19 cellular contexts compared by ENCODE assay signal in genomic region chr7:1977059-1977875, GRCh38.
DNase-seq lines count a peak whose midpoint lies in the region; ATAC-seq and TF ChIP-seq lines count a peak whose summit lies in the region.
"Had no signal": no experiment of that assay in that cellular context is flagged by ENCODE, and none has a peak within 500 bp of the region (broad histone marks: within the 10 kb centered on the region; RNA-seq: fewer than 3 reads in every experiment).

No MANE protein-coding gene starts in this region.

- ATAC-seq in Right ventricle myocardium inferior (no peak), left lung (no peak), HG02981 (IDR thresholded peaks at IDR 0.05; ENCODE audit: unreplicated experiment) (no peak)
- ATAC-seq: PC-3 had no signal

- H3K4me3 ChIP-seq in left ventricle myocardium inferior, result no peak overlapping the region
- no peak overlapping the region for H3K4me3 ChIP-seq in BE2C (ENCODE audit: low read depth, low read length)
- H3K4me3 ChIP-seq in left lung, result no peak overlapping the region
- H3K4me3 ChIP-seq: BLaER1 treated with 17β-estradiol and CSF1 and Interleukin-3, amounts not matched to agents 10 nM and 100 nM had no signal

- H3K9me3 ChIP-seq in left ventricle myocardium inferior (replicated peaks), result no peaks in the 10 kb centered on the region
- no peaks in the 10 kb centered on the region; the same call in 1 of the 2 replicates for H3K9me3 ChIP-seq in BE2C
- H3K9me3 ChIP-seq in left lung, result no peaks in the 10 kb centered on the region

- no peak overlapping the region for H3K27ac ChIP-seq in left ventricle myocardium inferior (replicated peaks)
- no peak overlapping the region for H3K27ac ChIP-seq in left lung
- H3K27ac ChIP-seq: BLaER1 treated with 17β-estradiol and CSF1 and Interleukin-3, amounts not matched to agents 10 nM and 100 nM had no signal

- H3K27me3 ChIP-seq in left ventricle myocardium inferior (ENCODE audit: low read depth) (no peaks in the 10 kb centered on the region), BE2C (no peaks in the 10 kb centered on the region), left lung (no peaks in the 10 kb centered on the region)

- TF ChIP-seq CTCF in left ventricle myocardium inferior (IDR thresholded peaks at IDR 0.05; ENCODE audit: borderline replicate concordance) (no peak), BE2C (IDR thresholded peaks at IDR 0.05; ENCODE audit: low read depth, low read length) (no peak), left lung (IDR thresholded peaks at IDR 0.05) (no peak)

- intact Hi-C loops in Right ventricle myocardium inferior (cut with DNase I), result no loop called here
- intact Hi-C loops in left ventricle myocardium inferior (cut with micrococcal nuclease), result no loop called here
- intact Hi-C loops in left lung (cut with DNase I), result no loop called here
- intact Hi-C loops in posterior vena cava (cut with DNase I), result no loop called here

- H3K36me3 ChIP-seq in left ventricle myocardium inferior (peaks cover 36% of the 10 kb centered on the region), BE2C (peaks cover 17% of the 10 kb centered on the region), left lung (peaks cover 0 to 53% of the 10 kb centered on the region in 2 donors)

- DNase-seq in Right ventricle myocardium inferior (ENCODE audit: missing footprints) (peak; percentile 64), left ventricle myocardium inferior (no peak), BE2C (peak; percentile 5), left lung (peak; percentile 18 to 69), posterior vena cava (ENCODE audit: low spot score) (peak; percentile 64), cerebellar cortex (ENCODE audit: low spot score) (no peak), middle frontal gyrus (ENCODE audit: extremely low spot score, low spot score) (no peak)
- DNase-seq: CD4-positive, alpha-beta T cell; DMS53; KBM-7; NCI-H1105 treated with DMSO at 0.1 percent for 48 hours; NCI-H146; NCI-H1930; NCI-H2107; NCI-H524 treated with DMSO at 0.1 percent for 48 hours; NCI-H774; PC-3 had no signal

- H3K4me1 ChIP-seq in left ventricle myocardium inferior (no peaks in the 10 kb centered on the region), BE2C (no peaks in the 10 kb centered on the region), left lung (no peaks in the 10 kb centered on the region)

Comparison
In these comparisons a context has a peak if more than half of its experiments do, and no peak if none do; other contexts are left out.
1. DNase-seq: peak in Right ventricle myocardium inferior (single experiment), BE2C (single experiment), left lung (2 of 2) and posterior vena cava (single experiment); none in left ventricle myocardium inferior (single experiment), cerebellar cortex (single experiment) and middle frontal gyrus (single experiment).